ENCODE assay signal across 31 cellular contexts in genomic region chr5:176667637-176668036, GRCh38. TPM values are rescaled to one million over a fixed set of nuclear protein-coding genes. Genes with fewer than 3 reads are reported as not detected.
"Had no signal": no experiment of that assay in that cellular context is flagged by ENCODE, and none has a peak within 500 bp of the region (broad histone marks: within the 10 kb centered on the region; RNA-seq: fewer than 3 reads in every experiment).

No MANE protein-coding gene starts in this region.

- H3K27ac ChIP-seq: brain microvascular endothelial cell, cardiac muscle cell, SJCRH30, WERI-Rb-1 had no signal

- H3K4me3 ChIP-seq: cardiac muscle cell, MG63, SJCRH30 had no signal

- H3K27me3 ChIP-seq: cardiac muscle cell had no signal

- H3K4me1 ChIP-seq: SJCRH30 had no signal

- H3K36me3 ChIP-seq: brain microvascular endothelial cell, cardiac muscle cell, MG63, SJCRH30, WERI-Rb-1 had no signal

- H3K9ac ChIP-seq: SK-N-SH had no signal

- H3K9me3 ChIP-seq: SJCRH30, SK-N-SH had no signal

- DNase-seq: activated CD4-positive, alpha-beta T cell treated with anti-CD3 and anti-CD28 coated beads for 36 hours; activated CD8-positive, alpha-beta memory T cell treated with anti-CD3 and anti-CD28 coated beads, Interleukin-2, amount 50 U/mL, for 4 hours; activated CD8-positive, alpha-beta T cell treated with anti-CD3 and anti-CD28 coated beads for 36 hours; activated gamma-delta T cell treated with Interleukin-2 at 50 U/mL for 16 hours; activated naive CD4-positive, alpha-beta T cell treated with anti-CD3 and anti-CD28 coated beads, Interleukin-2, amount 10 ng/mL, durations not matched to agents 7 days and 5 days; activated naive CD8-positive, alpha-beta T cell treated with anti-CD3 and anti-CD28 coated beads for 36 hours; activated T-cell treated with anti-CD3 and anti-CD28 coated beads, Interleukin-2, amount 50 U/mL, for 72 hours; brain microvascular endothelial cell; MG63; MV-4-11; NCI-H1092 treated with DMSO at 0.1 percent for 48 hours; NCI-H1417 treated with DMSO at 0.1 percent for 48 hours; NCI-H1694; NCI-H2029; NCI-H2107; NCI-H2171 treated with DMSO at 0.1 percent for 48 hours; NCI-H345; NCI-H510A; NCI-H69; NK-92 treated with Interleukin-12 subunit alpha and Interleukin-12 subunit beta, amount 100 ng/mL, for 24 hours; OCI-M1; RPMI8226; SJCRH30; SK-N-SH; T-helper 1 cell; WERI-Rb-1 had no signal

- H3K9me2 ChIP-seq: SK-N-SH had no signal

- ATAC-seq: activated CD4-positive, alpha-beta T cell treated with anti-CD3 and anti-CD28 coated beads for 36 hours; activated CD8-positive, alpha-beta T cell treated with anti-CD3 and anti-CD28 coated beads for 36 hours; activated T-cell treated with anti-CD3 and anti-CD28 coated beads, Interleukin-2, amount 50 U/mL, for 72 hours; Panc1; Right ventricle myocardium inferior had no signal

- H3K4me2 ChIP-seq: SK-N-SH had no signal

RNA-seq across cellular contexts. Expression of gene EIF4E1B, which starts 37.2 kb away (rescaled TPM):
- total RNA-seq: activated CD4-positive, alpha-beta T cell treated with anti-CD3 and anti-CD28 coated beads for 36 hours; activated CD8-positive, alpha-beta T cell treated with anti-CD3 and anti-CD28 coated beads for 36 hours; activated naive CD8-positive, alpha-beta T cell treated with anti-CD3 and anti-CD28 coated beads for 36 hours; activated T-cell treated with anti-CD3 and anti-CD28 coated beads, Interleukin-2, amount 50 U/mL, for 72 hours; activated T-helper 2 cell treated with anti-CD3 and anti-CD28 coated beads, Interferon-gamma antibody, Interleukin-2, Interleukin-4, amounts not matched to agents 10 μg/mL and 5 μg/mL and 100 μg/mL, durations not matched to agents 14 hours and 24 hours and 36 hours; cardiac muscle cell; Right ventricle myocardium inferior; SJCRH30; T-helper 2 cell treated with Interferon-gamma antibody and Interleukin-4, amounts not matched to agents 100 ng/mL and 5 ng/mL, for 36 hours had no signal
- polyA plus RNA-seq: cardiac muscle cell, SK-N-SH had no signal

RNA-seq across cellular contexts. Expression of gene SNCB, which starts 37.3 kb away (rescaled TPM):
- total RNA-seq: activated T-helper 2 cell treated with anti-CD3 and anti-CD28 coated beads, Interferon-gamma antibody, Interleukin-2, Interleukin-4, amounts not matched to agents 10 μg/mL and 5 μg/mL and 100 μg/mL, durations not matched to agents 14 hours and 24 hours and 36 hours; Right ventricle myocardium inferior; SJCRH30; T-helper 2 cell treated with Interferon-gamma antibody and Interleukin-4, amounts not matched to agents 100 ng/mL and 5 ng/mL, for 36 hours had no signal
